In the genomic region with DNA sequence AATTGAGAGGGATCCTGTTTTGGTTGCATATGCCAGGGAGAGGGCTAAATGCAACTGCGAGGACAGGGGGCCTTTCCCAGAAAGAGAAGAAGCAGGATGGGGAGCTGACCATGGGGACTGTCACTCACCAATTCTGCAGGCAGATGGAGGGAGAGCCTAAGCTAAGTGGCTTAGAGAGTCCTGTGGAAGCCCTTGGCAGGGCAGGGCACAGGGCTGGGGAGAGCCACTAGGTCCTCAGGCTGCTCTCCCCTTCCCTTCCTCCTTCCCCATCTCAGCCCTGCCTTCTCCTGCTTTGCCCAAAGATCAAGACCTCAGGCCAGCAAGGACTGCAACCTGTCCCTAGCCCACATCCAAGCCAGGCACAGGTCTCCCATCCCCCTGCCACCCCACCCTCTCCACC, we compare ENCODE assay signal across 17 cellular contexts. TPM values are rescaled to one million over a fixed set of nuclear protein-coding genes. Genes with fewer than 3 reads are reported as not detected.
A peak's percentile ranks its signal among the peaks of the same experiment; 100 is the strongest.
DNase-seq lines count a peak whose midpoint lies in the region; ATAC-seq and TF ChIP-seq lines count a peak whose summit lies in the region.
"Had no signal": no experiment of that assay in that cellular context is flagged by ENCODE, and none has a peak within 500 bp of the region (broad histone marks: within the 10 kb centered on the region; RNA-seq: fewer than 3 reads in every experiment).

No MANE protein-coding gene starts in this region.

- no peak overlapping the region for H3K27ac Mint-ChIP-seq in effector memory CD8-positive, alpha-beta T cell

- no peaks in the 10 kb centered on the region for H3K36me3 Mint-ChIP-seq in effector memory CD8-positive, alpha-beta T cell (ENCODE audit: insufficient read depth)

- H3K27me3 Mint-ChIP-seq in effector memory CD8-positive, alpha-beta T cell: no peaks in the 10 kb centered on the region
- H3K27me3 Mint-ChIP-seq: activated T-helper 17 cell treated with anti-CD3 and anti-CD28 coated beads, Interleukin-2, amount 50 U/mL, for 72 hours had no signal

- H3K36me3 ChIP-seq in adrenal gland (replicated peaks in 1 of 2) (no peaks in the 10 kb centered on the region), lower lobe of right lung (no peaks in the 10 kb centered on the region), thymus (ENCODE audit: control insufficient read depth, insufficient read depth) (no peaks in the 10 kb centered on the region)

- H3K4me1 ChIP-seq in adrenal gland (replicated peaks in 1 of 2) (peaks cover 0 to 7% of the 10 kb centered on the region in 2 donors), lower lobe of right lung (peaks cover 57% of the 10 kb centered on the region), thymus (ENCODE audit: control insufficient read depth, insufficient read depth, low read length) (peaks cover 5% of the 10 kb centered on the region)

- peaks cover 0 to 2% of the 10 kb centered on the region in 2 donors for H3K4me1 Mint-ChIP-seq in effector memory CD8-positive, alpha-beta T cell (ENCODE audit: low read depth in 2 of 2)

- no peaks in the 10 kb centered on the region for H3K27me3 ChIP-seq in adrenal gland
- H3K27me3 ChIP-seq in lower lobe of right lung (ENCODE audit: low read depth): no peaks in the 10 kb centered on the region
- H3K27me3 ChIP-seq in thymus (ENCODE audit: control insufficient read depth, insufficient read depth): no peaks in the 10 kb centered on the region
- H3K27me3 ChIP-seq: body of pancreas had no signal

- ATAC-seq in Right ventricle myocardium superior (ENCODE audit: poor library complexity) (peak; percentile 42), Right ventricle myocardium inferior (no peak), lower lobe of right lung (no peak), HG03439 (IDR thresholded peaks at IDR 0.05; ENCODE audit: unreplicated experiment) (no peak)
- ATAC-seq in effector memory CD8-positive, alpha-beta T cell (replicated peaks): no peak
- ATAC-seq: body of pancreas had no signal

- intact Hi-C loops in Right ventricle myocardium superior (cut with DNase I) (no loop called here), Right ventricle myocardium inferior (cut with DNase I) (no loop called here), adrenal gland (cut with DNase I) (no loop called here), lower lobe of right lung (cut with DNase I) (no loop called here)

- H3K9me3 Mint-ChIP-seq in effector memory CD8-positive, alpha-beta T cell: no peaks in the 10 kb centered on the region
- H3K9me3 Mint-ChIP-seq: activated T-helper 17 cell treated with anti-CD3 and anti-CD28 coated beads, Interleukin-2, amount 50 U/mL, for 72 hours had no signal

- H3K9me3 ChIP-seq in adrenal gland (replicated peaks in 1 of 3): no peaks in the 10 kb centered on the region
- H3K9me3 ChIP-seq in lower lobe of right lung: no peaks in the 10 kb centered on the region
- no peaks in the 10 kb centered on the region for H3K9me3 ChIP-seq in thymus (ENCODE audit: control insufficient read depth)
- H3K9me3 ChIP-seq: body of pancreas had no signal

- WGBS in adrenal gland, 4 donors: 83 to 100% (median 86%) methylated on average over 1 of the region's 1 CpG
- WGBS in thymus: 100% methylated on average over 1 of the region's 1 CpG

- no peak for TF ChIP-seq POLR2A in adrenal gland (IDR thresholded peaks at IDR 0.05)

- H3K4me3 ChIP-seq in adrenal gland (no peak overlapping the region), lower lobe of right lung (no peak overlapping the region), thymus (ENCODE audit: low read length) (no peak overlapping the region)
- H3K4me3 ChIP-seq: body of pancreas had no signal

- H3K27ac ChIP-seq in adrenal gland (peak overlapping the region; percentile 26 to 74 (median 62)), lower lobe of right lung (peak overlapping the region; percentile 71), thymus (ENCODE audit: low read depth) (peak overlapping the region; percentile 40)

- H3K4me3 Mint-ChIP-seq in effector memory CD8-positive, alpha-beta T cell: no peak overlapping the region

- TF ChIP-seq CTCF in adrenal gland (IDR thresholded peaks at IDR 0.05) (no peak), lower lobe of right lung (IDR thresholded peaks at IDR 0.05) (no peak)

- DNase-seq in Right ventricle myocardium superior (no peak), Right ventricle myocardium inferior (ENCODE audit: missing footprints) (no peak), adrenal gland (no peak), lower lobe of right lung (no peak), NCI-H510A treated with DMSO at 0.1 percent for 48 hours (lab: John Stamatoyannopoulos, UW) (no peak)
- no peak for DNase-seq in effector memory CD8-positive, alpha-beta T cell
- DNase-seq: GOT3; NCI-H1048; stimulated activated CD4-positive, alpha-beta T cell treated with anti-CD3 and anti-CD28 coated beads, Interleukin-15, amount 100 ng/mL, for 24 hours; T-helper 2 cell had no signal

RNA-seq across cellular contexts. Expression of a gene that starts 24.4 kb away (rescaled TPM):
- total RNA-seq in Right ventricle myocardium superior (not detected), Right ventricle myocardium inferior (not detected), adrenal gland (1 to 10 TPM in 1 of 8 donors, under 1 TPM in 3, not detected in 4; 0.46 to 3.2 (median 0.57) TPM), lower lobe of right lung (5.6 TPM)
- polyA plus RNA-seq in adrenal gland (1 to 10 TPM in 1 of 3 donors, under 1 TPM in 2; 0.11 to 2.4 (median 0.27) TPM), thymus (0.52 TPM)
- total RNA-seq: A673; activated T-helper 17 cell treated with anti-CD3 and anti-CD28 coated beads, Interleukin-2, amount 50 U/mL, for 72 hours; HT1080; urinary bladder had no signal
- polyA plus RNA-seq: urinary bladder had no signal

RNA-seq across cellular contexts. Expression of a gene that starts 40.0 kb away (rescaled TPM):
- 117 TPM for total RNA-seq in Right ventricle myocardium superior
- 138 TPM for total RNA-seq in Right ventricle myocardium inferior
- 100 to 1,000 TPM; 185 to 293 (median 214) TPM for total RNA-seq in adrenal gland
- 100 to 1,000 TPM in 1 of 3 donors, 10 to 100 TPM in 2; 25.7 to 201 (median 63.8) TPM for polyA plus RNA-seq in adrenal gland
- total RNA-seq in lower lobe of right lung: 300 TPM
- polyA plus RNA-seq in thymus: 56.2 TPM

RNA-seq across cellular contexts. Expression of a gene that starts 49.8 kb away (rescaled TPM):
- 4.4 TPM for total RNA-seq in Right ventricle myocardium superior
- 5.4 TPM for total RNA-seq in Right ventricle myocardium inferior
- total RNA-seq in adrenal gland: 10 to 100 TPM in 7 of 8 donors, 1 to 10 TPM in 1; 6.2 to 83.6 (median 40.0) TPM
- polyA plus RNA-seq in adrenal gland: 10 to 100 TPM in 2 of 3 donors, 1 to 10 TPM in 1; 6.3 to 89.9 (median 31.8) TPM
- total RNA-seq in lower lobe of right lung: 419 TPM
- 25.2 TPM for polyA plus RNA-seq in thymus
